In the genomic region with DNA sequence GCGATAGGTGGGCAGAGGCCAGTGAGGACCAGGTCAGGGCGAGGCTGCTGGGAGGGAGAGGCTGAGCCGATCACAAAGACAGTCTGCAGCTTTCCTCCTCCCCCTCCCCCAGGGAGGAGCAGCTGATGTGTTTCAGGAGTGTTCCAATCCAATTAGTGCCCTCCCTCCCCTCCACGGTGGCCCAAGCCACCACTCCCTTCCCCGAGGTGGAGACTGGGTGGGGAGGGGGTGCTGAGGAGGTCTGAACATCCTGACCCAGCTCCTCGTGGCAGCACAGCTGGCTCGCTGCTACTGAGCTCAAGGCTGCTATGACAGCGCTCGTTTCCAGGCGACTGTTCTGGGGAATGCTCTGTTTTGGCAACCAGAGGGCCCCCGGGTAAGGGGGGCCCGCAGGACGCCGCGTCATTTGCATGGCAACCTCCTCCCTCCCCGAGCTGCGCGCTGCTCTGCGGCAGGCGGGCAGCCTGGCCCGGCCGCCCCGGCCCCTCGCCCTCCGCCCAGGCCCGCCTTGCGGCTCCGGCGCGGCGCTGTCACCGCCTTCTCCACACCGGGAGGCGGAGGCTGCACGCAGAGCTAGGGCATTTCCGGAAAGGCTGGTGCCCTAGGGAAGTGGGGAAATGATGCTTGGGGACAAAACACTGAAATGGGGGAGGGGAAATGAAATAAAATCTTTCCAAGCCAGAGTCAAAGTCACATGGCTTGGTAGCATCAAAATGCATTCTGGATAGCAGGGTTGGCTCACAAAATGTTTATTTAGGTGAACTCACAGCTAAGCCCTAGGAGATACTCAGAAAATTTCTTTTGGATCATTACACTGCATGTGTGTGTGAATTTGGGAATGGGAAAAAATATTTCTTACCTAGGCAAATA, we compare ENCODE assay signal across 8 cellular contexts.
A peak's percentile ranks its signal among the peaks of the same experiment; 100 is the strongest.
DNase-seq lines count a peak whose midpoint lies in the region; ATAC-seq and TF ChIP-seq lines count a peak whose summit lies in the region.

No MANE protein-coding gene starts in this region.

- ATAC-seq in GM21737 (IDR thresholded peaks at IDR 0.05; ENCODE audit: unreplicated experiment) = peak; percentile 84

- DNase-seq in DMS153 treated with DMSO at 0.1 percent for 48 hours (lab: John Stamatoyannopoulos, UW; ENCODE audit: unreplicated experiment) (peak; percentile 52), LHCN-M2 (ENCODE audit: low read depth) (peak; percentile 84), RWPE1 (ENCODE audit: low spot score) (peak; percentile 78), fibroblast of the conjunctiva (ENCODE audit: low read depth) (peak; percentile 86)
- peak; percentile 86 for DNase-seq in activated effector memory CD4-positive, alpha-beta T cell treated with anti-CD3 and anti-CD28 coated beads, Interleukin-2, amount 50 U/mL, for 16 hours
- DNase-seq in stimulated activated naive CD4-positive, alpha-beta T cell treated with Interleukin-2 at 50 U/mL for 16 hours (lab: John Stamatoyannopoulos, UW) = peak; percentile 73

- CTCF ChIA-PET in RWPE1 (lab: Yijun Ruan, JAX) = interaction anchor here (0.6 to 1.7 kb wide), 3 partner anchors 36 to 84 kb away, joined by 5 to 9 read pairs (median 9); no protein-coding TSS in a partner anchor

- peak overlapping the region; percentile 66 to 82 (median 79) for H3K4me3 Mint-ChIP-seq in nephron

- POLR2A ChIA-PET in RWPE1 (lab: Yijun Ruan, JAX; ENCODE audit: low non-redundant PET) = interaction anchor here (0.6 kb wide), 1 partner anchor 76 kb away, joined by 4 read pairs; no protein-coding TSS in a partner anchor

- no peaks in the 10 kb centered on the region for H3K9me3 Mint-ChIP-seq in nephron

- no peaks in the 10 kb centered on the region for H3K36me3 Mint-ChIP-seq in nephron (ENCODE audit: low read depth)

- TF ChIP-seq CTCF in RWPE1 (conservative IDR thresholded peaks at IDR 0.05; ENCODE audit: low read depth) (no peak), nephron (IDR thresholded peaks at IDR 0.05; ENCODE audit: unreplicated experiment in 3 of 3) (no peak)

- peaks cover 5% of the 10 kb centered on the region for H3K27me3 Mint-ChIP-seq in nephron (ENCODE audit: low read depth)

- peaks cover 51% of the 10 kb centered on the region for H3K4me1 Mint-ChIP-seq in nephron

- peak overlapping the region; percentile 87 for H3K27ac ChIP-seq in RWPE1

- H3K27ac Mint-ChIP-seq in nephron = peak overlapping the region; percentile 86 to 97 (median 88)

Comparison
In these comparisons a context has a peak if more than half of its experiments do, and no peak if none do; other contexts are left out.
1. Peak in every context shown above with its lines: DNase-seq, ATAC-seq and H3K27ac ChIP-seq.